In the genomic region with DNA sequence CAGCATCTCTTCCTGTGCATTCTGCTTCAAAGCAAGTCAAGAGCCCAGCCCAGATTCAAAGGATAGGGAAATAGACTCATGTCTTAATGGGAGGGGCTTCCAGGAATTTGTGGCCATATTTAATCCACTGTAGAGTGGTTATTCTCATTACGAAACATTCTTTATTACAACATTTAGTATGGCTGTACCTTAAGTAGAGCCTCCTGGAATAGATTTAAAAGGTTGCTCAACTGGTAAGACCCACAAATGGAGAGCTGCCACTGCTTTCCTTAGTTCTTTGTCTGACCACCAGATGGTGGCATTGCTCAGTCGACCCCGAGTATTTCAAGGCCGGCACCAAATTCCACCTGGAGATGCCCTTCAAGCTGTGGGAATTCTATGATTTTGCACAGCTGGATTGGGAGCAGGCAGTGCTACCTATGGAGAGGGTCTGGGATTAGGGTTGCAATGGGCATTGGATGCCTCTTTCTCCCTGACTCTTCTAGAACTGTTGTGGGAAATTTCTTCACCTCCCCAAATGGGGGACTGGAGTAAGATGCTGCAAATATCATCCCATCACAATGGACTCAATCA, we compare ENCODE assay signal across 8 cellular contexts.
DNase-seq lines count a peak whose midpoint lies in the region; ATAC-seq and TF ChIP-seq lines count a peak whose summit lies in the region.

No MANE protein-coding gene starts in this region.

- no peak overlapping the region for H3K4me3 ChIP-seq in lung

- no peaks in the 10 kb centered on the region for H3K27me3 ChIP-seq in lung (ENCODE audit: control insufficient read depth, insufficient read depth)

- peaks cover 3 to 9% of the 10 kb centered on the region in 2 donors for H3K4me1 ChIP-seq in lung (ENCODE audit: control insufficient read depth in 2 of 2, insufficient read depth in 2 of 2, low read length in 2 of 2)

- peaks cover 13% of the 10 kb centered on the region for H3K36me3 Mint-ChIP-seq in activated CD4-positive, alpha-beta T cell treated with anti-CD3 and anti-CD28 coated beads for 36 hours (ENCODE audit: low read depth)

- DNase-seq in GM04503 (ENCODE audit: low read depth) (peak; percentile 17), NCI-H2196 treated with DMSO at 0.1 percent for 48 hours (lab: John Stamatoyannopoulos, UW; ENCODE audit: unreplicated experiment) (peak; percentile 4), lung (ENCODE audit: low spot score) (peak; percentile 63)
- DNase-seq in activated CD4-positive, alpha-beta T cell treated with anti-CD3 and anti-CD28 coated beads for 36 hours, result peak; percentile 66
- DNase-seq in effector CD4-positive, alpha-beta T cell, result peak; percentile 35
- DNase-seq in stimulated activated naive CD4-positive, alpha-beta T cell treated with Interleukin-2 at 50 U/mL for 16 hours (lab: John Stamatoyannopoulos, UW), result peak; percentile 30

- no peaks in the 10 kb centered on the region for H3K9me3 ChIP-seq in lung (ENCODE audit: control insufficient read depth in 2 of 2, insufficient read depth in 1 of 2, low read length in 1 of 2)

- H3K9me3 Mint-ChIP-seq in activated CD4-positive, alpha-beta T cell treated with anti-CD3 and anti-CD28 coated beads for 36 hours (ENCODE audit: low read depth), result peaks cover 9% of the 10 kb centered on the region

- H3K4me3 Mint-ChIP-seq in activated CD4-positive, alpha-beta T cell treated with anti-CD3 and anti-CD28 coated beads for 36 hours, result no peak overlapping the region

- H3K27ac ChIP-seq in lung (ENCODE audit: low read depth in 1 of 2, low read length in 1 of 2), result peak overlapping the region in 1 of 2 donors; percentile 47

- H3K27me3 Mint-ChIP-seq in activated CD4-positive, alpha-beta T cell treated with anti-CD3 and anti-CD28 coated beads for 36 hours, result no peaks in the 10 kb centered on the region

- WGBS in lung, 2 donors, result 4% methylated on average over 4 of the region's 4 CpGs

- ATAC-seq in HG02642 (IDR thresholded peaks at IDR 0.05; ENCODE audit: poor library complexity, unreplicated experiment), result peak; percentile 51
- peak; percentile 25 for ATAC-seq in activated CD4-positive, alpha-beta T cell treated with anti-CD3 and anti-CD28 coated beads for 36 hours
- peak; percentile 58 for ATAC-seq in lung (ENCODE audit: insufficient read depth, low FRiP score)
- ATAC-seq in HG02840 (IDR thresholded peaks at IDR 0.05; ENCODE audit: low FRiP score, unreplicated experiment), result no peak

- intact Hi-C loops in activated CD4-positive, alpha-beta T cell treated with anti-CD3 and anti-CD28 coated beads for 36 hours (cut with DNase I, micrococcal nuclease), result loop anchor here (1.0 to 10.0 kb wide), 11 partner anchors 56 to 851 kb away; partner anchors contain the start of genes ADRA2A (in 2 of the 2), BBIP1 (in 1 of the 2), PDCD4 (in 1 of the 2) and SHOC2 (in 1 of the 2)

- H3K4me1 Mint-ChIP-seq in activated CD4-positive, alpha-beta T cell treated with anti-CD3 and anti-CD28 coated beads for 36 hours, result peaks cover 76% of the 10 kb centered on the region

- H3K27ac Mint-ChIP-seq in activated CD4-positive, alpha-beta T cell treated with anti-CD3 and anti-CD28 coated beads for 36 hours, result no peak overlapping the region

- POLR2A ChIA-PET in activated CD4-positive, alpha-beta T cell treated with anti-CD3 and anti-CD28 coated beads for 36 hours (lab: Charles Lee), result no interaction called here

- no peaks in the 10 kb centered on the region for H3K36me3 ChIP-seq in lung (ENCODE audit: control insufficient read depth in 2 of 2, insufficient read depth in 2 of 2, low read length in 2 of 2)

- CTCF ChIA-PET in activated CD4-positive, alpha-beta T cell treated with anti-CD3 and anti-CD28 coated beads for 36 hours (lab: Charles Lee), result interaction anchor here (0.7 to 2.1 kb wide), 32 partner anchors 10 to 464 kb away, joined by 3 to 22 read pairs (median 3); no protein-coding TSS in a partner anchor

- TF ChIP-seq CTCF in lung (IDR thresholded peaks at IDR 0.05; ENCODE audit: control extremely low read depth, extremely low read depth), result peak; percentile 67

Comparison
In these comparisons a context has a peak if more than half of its experiments do, and no peak if none do; other contexts are left out.
1. DNase-seq: peak in every context shown above with its lines; median percentile 66 in activated CD4-positive, alpha-beta T cell treated with anti-CD3 and anti-CD28 coated beads for 36 hours; 63 in lung; 35 in effector CD4-positive, alpha-beta T cell; 30 in stimulated activated naive CD4-positive, alpha-beta T cell treated with Interleukin-2 at 50 U/mL for 16 hours; 17 in GM04503; 4 in NCI-H2196 treated with DMSO at 0.1 percent for 48 hours.